ENCODE assay signal across 1 cellular context in genomic region chr17:43584666-43585102, GRCh38.
TF ChIP-seq lines count a peak whose summit lies in the region.

No MANE protein-coding gene starts in this region.

TF ChIP-seq in HepG2, 621 proteins besides CTCF, POLR2A, EP300 and RAD21 (continued from another document and continues in another):
- TF ChIP-seq KIAA2018 (CRISPR knock-in tag; IDR thresholded peaks at IDR 0.05; ENCODE audit: borderline replicate concordance) = no peak
- no peak for TF ChIP-seq MYPOP (CRISPR knock-in tag; IDR thresholded peaks at IDR 0.05)
- TF ChIP-seq, protein P1, sequence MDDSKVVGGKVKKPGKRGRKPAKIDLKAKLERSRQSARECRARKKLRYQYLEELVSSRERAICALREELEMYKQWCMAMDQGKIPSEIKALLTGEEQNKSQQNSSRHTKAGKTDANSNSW (CRISPR knock-in tag; IDR thresholded peaks at IDR 0.05; ENCODE audit: borderline replicate concordance) = no peak
- TF ChIP-seq SMARCE1 (IDR thresholded peaks at IDR 0.05; ENCODE audit: borderline replicate concordance) = no peak
- no peak for TF ChIP-seq ADNP (CRISPR knock-in tag; IDR thresholded peaks at IDR 0.05)
- TF ChIP-seq, protein P2, sequence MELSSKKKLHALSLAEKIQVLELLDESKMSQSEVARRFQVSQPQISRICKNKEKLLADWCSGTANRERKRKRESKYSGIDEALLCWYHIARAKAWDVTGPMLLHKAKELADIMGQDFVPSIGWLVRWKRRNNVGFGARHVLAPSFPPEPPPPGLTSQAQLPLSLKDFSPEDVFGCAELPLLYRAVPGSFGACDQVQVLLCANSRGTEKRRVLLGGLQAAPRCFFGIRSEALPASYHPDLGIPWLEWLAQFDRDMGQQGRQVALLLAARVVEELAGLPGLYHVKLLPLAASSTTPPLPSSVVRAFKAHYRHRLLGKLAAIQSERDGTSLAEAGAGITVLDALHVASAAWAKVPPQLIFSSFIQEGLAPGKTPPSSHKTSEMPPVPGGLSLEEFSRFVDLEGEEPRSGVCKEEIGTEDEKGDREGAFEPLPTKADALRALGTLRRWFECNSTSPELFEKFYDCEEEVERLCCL (CRISPR knock-in tag; IDR thresholded peaks at IDR 0.05; ENCODE audit: borderline replicate concordance) = no peak
- TF ChIP-seq, protein P3, sequence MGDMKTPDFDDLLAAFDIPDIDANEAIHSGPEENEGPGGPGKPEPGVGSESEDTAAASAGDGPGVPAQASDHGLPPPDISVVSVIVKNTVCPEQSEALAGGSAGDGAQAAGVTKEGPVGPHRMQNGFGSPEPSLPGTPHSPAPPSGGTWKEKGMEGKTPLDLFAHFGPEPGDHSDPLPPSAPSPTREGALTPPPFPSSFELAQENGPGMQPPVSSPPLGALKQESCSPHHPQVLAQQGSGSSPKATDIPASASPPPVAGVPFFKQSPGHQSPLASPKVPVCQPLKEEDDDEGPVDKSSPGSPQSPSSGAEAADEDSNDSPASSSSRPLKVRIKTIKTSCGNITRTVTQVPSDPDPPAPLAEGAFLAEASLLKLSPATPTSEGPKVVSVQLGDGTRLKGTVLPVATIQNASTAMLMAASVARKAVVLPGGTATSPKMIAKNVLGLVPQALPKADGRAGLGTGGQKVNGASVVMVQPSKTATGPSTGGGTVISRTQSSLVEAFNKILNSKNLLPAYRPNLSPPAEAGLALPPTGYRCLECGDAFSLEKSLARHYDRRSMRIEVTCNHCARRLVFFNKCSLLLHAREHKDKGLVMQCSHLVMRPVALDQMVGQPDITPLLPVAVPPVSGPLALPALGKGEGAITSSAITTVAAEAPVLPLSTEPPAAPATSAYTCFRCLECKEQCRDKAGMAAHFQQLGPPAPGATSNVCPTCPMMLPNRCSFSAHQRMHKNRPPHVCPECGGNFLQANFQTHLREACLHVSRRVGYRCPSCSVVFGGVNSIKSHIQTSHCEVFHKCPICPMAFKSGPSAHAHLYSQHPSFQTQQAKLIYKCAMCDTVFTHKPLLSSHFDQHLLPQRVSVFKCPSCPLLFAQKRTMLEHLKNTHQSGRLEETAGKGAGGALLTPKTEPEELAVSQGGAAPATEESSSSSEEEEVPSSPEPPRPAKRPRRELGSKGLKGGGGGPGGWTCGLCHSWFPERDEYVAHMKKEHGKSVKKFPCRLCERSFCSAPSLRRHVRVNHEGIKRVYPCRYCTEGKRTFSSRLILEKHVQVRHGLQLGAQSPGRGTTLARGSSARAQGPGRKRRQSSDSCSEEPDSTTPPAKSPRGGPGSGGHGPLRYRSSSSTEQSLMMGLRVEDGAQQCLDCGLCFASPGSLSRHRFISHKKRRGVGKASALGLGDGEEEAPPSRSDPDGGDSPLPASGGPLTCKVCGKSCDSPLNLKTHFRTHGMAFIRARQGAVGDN (CRISPR knock-in tag; IDR thresholded peaks at IDR 0.05) = no peak
- TF ChIP-seq ZZZ3 (CRISPR knock-in tag; IDR thresholded peaks at IDR 0.05; ENCODE audit: borderline replicate concordance) = no peak; the same call in 1 of the 2 replicates
- TF ChIP-seq THAP7 (CRISPR knock-in tag; IDR thresholded peaks at IDR 0.05) = no peak
- no peak for TF ChIP-seq ZNF282 (IDR thresholded peaks at IDR 0.05; ENCODE audit: partially characterized antibody)
- TF ChIP-seq, protein P4, sequence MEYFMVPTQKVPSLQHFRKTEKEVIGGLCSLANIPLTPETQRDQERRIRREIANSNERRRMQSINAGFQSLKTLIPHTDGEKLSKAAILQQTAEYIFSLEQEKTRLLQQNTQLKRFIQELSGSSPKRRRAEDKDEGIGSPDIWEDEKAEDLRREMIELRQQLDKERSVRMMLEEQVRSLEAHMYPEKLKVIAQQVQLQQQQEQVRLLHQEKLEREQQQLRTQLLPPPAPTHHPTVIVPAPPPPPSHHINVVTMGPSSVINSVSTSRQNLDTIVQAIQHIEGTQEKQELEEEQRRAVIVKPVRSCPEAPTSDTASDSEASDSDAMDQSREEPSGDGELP (IDR thresholded peaks at IDR 0.05; ENCODE audit: borderline replicate concordance, low read depth) = peak; percentile 2; the same call in 1 of the 2 replicates
- no peak for TF ChIP-seq NFKB2 (CRISPR knock-in tag; IDR thresholded peaks at IDR 0.05; ENCODE audit: borderline replicate concordance)
- TF ChIP-seq DZIP1 (CRISPR knock-in tag; IDR thresholded peaks at IDR 0.05) = no peak
- TF ChIP-seq SCMH1 (CRISPR knock-in tag; IDR thresholded peaks at IDR 0.05; ENCODE audit: borderline replicate concordance) = no peak
- TF ChIP-seq ZFP62 (CRISPR knock-in tag; IDR thresholded peaks at IDR 0.05) = no peak
- no peak for TF ChIP-seq KMT2A (CRISPR knock-in tag; IDR thresholded peaks at IDR 0.05)
- TF ChIP-seq ZNF12 (CRISPR knock-in tag; IDR thresholded peaks at IDR 0.05) = 0 out of 2 replicates have a peak, but pooled peaks have one; percentile 63
- TF ChIP-seq, protein P5, sequence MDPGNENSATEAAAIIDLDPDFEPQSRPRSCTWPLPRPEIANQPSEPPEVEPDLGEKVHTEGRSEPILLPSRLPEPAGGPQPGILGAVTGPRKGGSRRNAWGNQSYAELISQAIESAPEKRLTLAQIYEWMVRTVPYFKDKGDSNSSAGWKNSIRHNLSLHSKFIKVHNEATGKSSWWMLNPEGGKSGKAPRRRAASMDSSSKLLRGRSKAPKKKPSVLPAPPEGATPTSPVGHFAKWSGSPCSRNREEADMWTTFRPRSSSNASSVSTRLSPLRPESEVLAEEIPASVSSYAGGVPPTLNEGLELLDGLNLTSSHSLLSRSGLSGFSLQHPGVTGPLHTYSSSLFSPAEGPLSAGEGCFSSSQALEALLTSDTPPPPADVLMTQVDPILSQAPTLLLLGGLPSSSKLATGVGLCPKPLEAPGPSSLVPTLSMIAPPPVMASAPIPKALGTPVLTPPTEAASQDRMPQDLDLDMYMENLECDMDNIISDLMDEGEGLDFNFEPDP (CRISPR knock-in tag; conservative IDR thresholded peaks at IDR 0.05) = no peak
- no peak for TF ChIP-seq ZNF33A (CRISPR knock-in tag; IDR thresholded peaks at IDR 0.05; ENCODE audit: borderline replicate concordance)
- no peak for TF ChIP-seq ZNF329 (CRISPR knock-in tag; IDR thresholded peaks at IDR 0.05; ENCODE audit: low read depth)
- TF ChIP-seq HDAC6 (IDR thresholded peaks at IDR 0.05; ENCODE audit: low read depth, low read length) = no peak
- TF ChIP-seq, protein P6, sequence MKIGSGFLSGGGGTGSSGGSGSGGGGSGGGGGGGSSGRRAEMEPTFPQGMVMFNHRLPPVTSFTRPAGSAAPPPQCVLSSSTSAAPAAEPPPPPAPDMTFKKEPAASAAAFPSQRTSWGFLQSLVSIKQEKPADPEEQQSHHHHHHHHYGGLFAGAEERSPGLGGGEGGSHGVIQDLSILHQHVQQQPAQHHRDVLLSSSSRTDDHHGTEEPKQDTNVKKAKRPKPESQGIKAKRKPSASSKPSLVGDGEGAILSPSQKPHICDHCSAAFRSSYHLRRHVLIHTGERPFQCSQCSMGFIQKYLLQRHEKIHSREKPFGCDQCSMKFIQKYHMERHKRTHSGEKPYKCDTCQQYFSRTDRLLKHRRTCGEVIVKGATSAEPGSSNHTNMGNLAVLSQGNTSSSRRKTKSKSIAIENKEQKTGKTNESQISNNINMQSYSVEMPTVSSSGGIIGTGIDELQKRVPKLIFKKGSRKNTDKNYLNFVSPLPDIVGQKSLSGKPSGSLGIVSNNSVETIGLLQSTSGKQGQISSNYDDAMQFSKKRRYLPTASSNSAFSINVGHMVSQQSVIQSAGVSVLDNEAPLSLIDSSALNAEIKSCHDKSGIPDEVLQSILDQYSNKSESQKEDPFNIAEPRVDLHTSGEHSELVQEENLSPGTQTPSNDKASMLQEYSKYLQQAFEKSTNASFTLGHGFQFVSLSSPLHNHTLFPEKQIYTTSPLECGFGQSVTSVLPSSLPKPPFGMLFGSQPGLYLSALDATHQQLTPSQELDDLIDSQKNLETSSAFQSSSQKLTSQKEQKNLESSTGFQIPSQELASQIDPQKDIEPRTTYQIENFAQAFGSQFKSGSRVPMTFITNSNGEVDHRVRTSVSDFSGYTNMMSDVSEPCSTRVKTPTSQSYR (CRISPR knock-in tag; IDR thresholded peaks at IDR 0.05; ENCODE audit: borderline replicate concordance) = peak; percentile 7; the same call in 1 of the 2 replicates
- peak; percentile 86 for TF ChIP-seq TBX3 (IDR thresholded peaks at IDR 0.05; ENCODE audit: borderline replicate concordance)
- TF ChIP-seq SP4 (CRISPR knock-in tag; IDR thresholded peaks at IDR 0.05) = no peak
- TF ChIP-seq, protein P7, sequence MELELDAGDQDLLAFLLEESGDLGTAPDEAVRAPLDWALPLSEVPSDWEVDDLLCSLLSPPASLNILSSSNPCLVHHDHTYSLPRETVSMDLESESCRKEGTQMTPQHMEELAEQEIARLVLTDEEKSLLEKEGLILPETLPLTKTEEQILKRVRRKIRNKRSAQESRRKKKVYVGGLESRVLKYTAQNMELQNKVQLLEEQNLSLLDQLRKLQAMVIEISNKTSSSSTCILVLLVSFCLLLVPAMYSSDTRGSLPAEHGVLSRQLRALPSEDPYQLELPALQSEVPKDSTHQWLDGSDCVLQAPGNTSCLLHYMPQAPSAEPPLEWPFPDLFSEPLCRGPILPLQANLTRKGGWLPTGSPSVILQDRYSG (CRISPR knock-in tag; IDR thresholded peaks at IDR 0.05) = no peak
- no peak for TF ChIP-seq MXD1 (CRISPR knock-in tag; IDR thresholded peaks at IDR 0.05)
